Comparison of ENCODE assay signal across 17 cellular contexts in genomic region chr9:3879315-3879714, GRCh38.
A peak's percentile ranks its signal among the peaks of the same experiment; 100 is the strongest.
DNase-seq lines count a peak whose midpoint lies in the region; ATAC-seq and TF ChIP-seq lines count a peak whose summit lies in the region.
"Had no signal": no experiment of that assay in that cellular context is flagged by ENCODE, and none has a peak within 500 bp of the region (broad histone marks: within the 10 kb centered on the region; RNA-seq: fewer than 3 reads in every experiment).

No MANE protein-coding gene starts in this region.

- peak overlapping the region in 2 of 4 donors; percentile 19 to 56 for H3K27ac ChIP-seq in body of pancreas
- H3K27ac ChIP-seq: SJSA1 had no signal

- H3K4me1 Mint-ChIP-seq in WTC11 = peaks cover 17% of the 10 kb centered on the region

- H3K9me3 Mint-ChIP-seq in WTC11 = peaks cover 7% of the 10 kb centered on the region

- no peaks in the 10 kb centered on the region for H3K27me3 ChIP-seq in Loucy (ENCODE audit: insufficient read depth, low read length, poor library complexity, severe bottlenecking)
- no peaks in the 10 kb centered on the region for H3K27me3 ChIP-seq in body of pancreas
- H3K27me3 ChIP-seq: SJSA1 had no signal

- no peak for TF ChIP-seq POLR2A in body of pancreas (IDR thresholded peaks at IDR 0.05)

- no peaks in the 10 kb centered on the region for H3F3A ChIP-seq in Loucy (ENCODE audit: low read depth)

- H3K4me3 Mint-ChIP-seq in WTC11 = no peak overlapping the region
- H3K4me3 Mint-ChIP-seq: activated naive CD8-positive, alpha-beta T cell treated with anti-CD3 and anti-CD28 coated beads, Interleukin-2, amount 50 U/mL, for 24 hours; activated T-cell treated with anti-CD3 and anti-CD28 coated beads, Interleukin-2, amount 50 U/mL, for 72 hours had no signal

- ATAC-seq in body of pancreas (peak; percentile 57), WTC11 (no peak), HG02623 (IDR thresholded peaks at IDR 0.05; ENCODE audit: unreplicated experiment) (no peak)
- ATAC-seq: activated naive CD8-positive, alpha-beta T cell treated with anti-CD3 and anti-CD28 coated beads, Interleukin-2, amount 50 U/mL, for 24 hours; activated T-cell treated with anti-CD3 and anti-CD28 coated beads, Interleukin-2, amount 50 U/mL, for 72 hours; K562 had no signal

- no peaks in the 10 kb centered on the region for H4K20me1 ChIP-seq in Loucy (ENCODE audit: insufficient read depth, low read length, poor library complexity, severe bottlenecking)

- no peak overlapping the region for H3K4me2 ChIP-seq in Loucy (ENCODE audit: low read depth, low read length, poor library complexity, severe bottlenecking)
- H3K4me2 ChIP-seq: smooth muscle cell had no signal

- H3K27me3 Mint-ChIP-seq in WTC11 (ENCODE audit: low read depth) = no peaks in the 10 kb centered on the region
- H3K27me3 Mint-ChIP-seq: activated naive CD8-positive, alpha-beta T cell treated with anti-CD3 and anti-CD28 coated beads, Interleukin-2, amount 50 U/mL, for 24 hours had no signal

- no peak overlapping the region for H3K9ac ChIP-seq in Loucy (ENCODE audit: low read depth, low read length, poor library complexity, severe bottlenecking)

- H3K36me3 ChIP-seq in Loucy (ENCODE audit: insufficient read depth, low read length) = no peaks in the 10 kb centered on the region
- H3K36me3 ChIP-seq in body of pancreas (replicated peaks in 1 of 2; ENCODE audit: insufficient read depth in 1 of 2, low read depth in 2 of 2) = no peaks in the 10 kb centered on the region
- H3K36me3 ChIP-seq: SJSA1 had no signal

- no peaks in the 10 kb centered on the region for H3K36me3 Mint-ChIP-seq in WTC11

- CTCF ChIA-PET in WTC11 (lab: Charles Lee) = interaction anchor here (0.8 kb wide), 1 partner anchor 194 kb away, joined by 3 read pairs; no protein-coding TSS in a partner anchor

- H2AFZ ChIP-seq in Loucy (ENCODE audit: low read length) = 0 out of 2 replicates have a peak overlapping the region, but pooled peaks have one; percentile 2

- peak; percentile 98 for DNase-seq in NCI-H2171 (lab: John Stamatoyannopoulos, UW)
- peak in 3 of 4 donors; percentile 36 to 63 (median 39) for DNase-seq in body of pancreas
- peak; percentile 36 for DNase-seq in skeletal muscle cell (ENCODE audit: low read depth)
- DNase-seq in WTC11 (ENCODE audit: low spot score) = no peak
- no peak for DNase-seq in activated gamma-delta T cell (lab: John Stamatoyannopoulos, UW)
- DNase-seq: activated CD4-positive, CD25-positive, alpha-beta regulatory T cell; activated CD8-positive, alpha-beta memory T cell treated with anti-CD3 and anti-CD28 coated beads for 24 hours; activated naive CD8-positive, alpha-beta T cell treated with anti-CD3 and anti-CD28 coated beads, Interleukin-2, amount 50 U/mL, for 24 hours; activated T-cell treated with anti-CD3 and anti-CD28 coated beads, Interleukin-2, amount 50 U/mL, for 72 hours; dermis blood vessel endothelial cell; NCI-H1048; stimulated activated CD8-positive, alpha-beta memory T cell treated with anti-CD3 and anti-CD28 coated beads, Interleukin-4, amount 100 ng/mL, for 48 hours had no signal

- POLR2A ChIA-PET in WTC11 (lab: Charles Lee) = no interaction called here

- H3K4me3 ChIP-seq in Loucy (ENCODE audit: low read length, poor library complexity, severe bottlenecking) (no peak overlapping the region), body of pancreas (no peak overlapping the region), skeletal muscle cell (ENCODE audit: low read depth, low read length) (no peak overlapping the region)
- H3K4me3 ChIP-seq: K562, SJSA1, smooth muscle cell had no signal

- H3K9me2 ChIP-seq in Loucy (replicated peaks; ENCODE audit: low read depth, low read length) = no peaks in the 10 kb centered on the region

- intact Hi-C loops in body of pancreas (cut with DNase I) = no loop called here

- TF ChIP-seq CTCF in Loucy (conservative IDR thresholded peaks at IDR 0.05; ENCODE audit: low read length) = no peak
- no peak for TF ChIP-seq CTCF in body of pancreas (IDR thresholded peaks at IDR 0.05)
- no peak for TF ChIP-seq CTCF in WTC11 (IDR thresholded peaks at IDR 0.05)

- H3K4me1 ChIP-seq in Loucy (ENCODE audit: insufficient read depth, low read length, poor library complexity, severe bottlenecking) (no peaks in the 10 kb centered on the region), body of pancreas (peaks cover 3% of the 10 kb centered on the region)

- 53 to 64% methylated on average over 9 of the region's 9 CpGs for WGBS in body of pancreas, 2 donors

- H3K79me2 ChIP-seq in Loucy (ENCODE audit: insufficient read depth, low read length) = no peaks in the 10 kb centered on the region

- H3K9me3 ChIP-seq in Loucy (ENCODE audit: insufficient read depth, low read depth, low read length) (no peaks in the 10 kb centered on the region), body of pancreas (no peaks in the 10 kb centered on the region)
- H3K9me3 ChIP-seq: SJSA1 had no signal

- H3K27ac Mint-ChIP-seq in WTC11 = no peak overlapping the region
- H3K27ac Mint-ChIP-seq: activated naive CD8-positive, alpha-beta T cell treated with anti-CD3 and anti-CD28 coated beads, Interleukin-2, amount 50 U/mL, for 24 hours; activated T-cell treated with anti-CD3 and anti-CD28 coated beads, Interleukin-2, amount 50 U/mL, for 72 hours had no signal

TF ChIP-seq in WTC11, 78 proteins besides CTCF, POLR2A, EP300 and RAD21 (continues in another document):
- TF ChIP-seq FOXJ3 (CRISPR knock-in tag; IDR thresholded peaks at IDR 0.05; ENCODE audit: borderline replicate concordance) = no peak
- no peak for TF ChIP-seq NFYB (CRISPR knock-in tag; conservative IDR thresholded peaks at IDR 0.05; ENCODE audit: low read depth)
- no peak for TF ChIP-seq ZNF396 (CRISPR knock-in tag; IDR thresholded peaks at IDR 0.05; ENCODE audit: borderline replicate concordance)
- no peak for TF ChIP-seq ZNF263 (CRISPR knock-in tag; IDR thresholded peaks at IDR 0.05; ENCODE audit: low read depth)
- TF ChIP-seq OVOL2 (CRISPR knock-in tag; IDR thresholded peaks at IDR 0.05; ENCODE audit: borderline replicate concordance) = no peak
- no peak for TF ChIP-seq HMGXB4 (CRISPR knock-in tag; IDR thresholded peaks at IDR 0.05)
- TF ChIP-seq ARID4B (CRISPR knock-in tag; IDR thresholded peaks at IDR 0.05; ENCODE audit: borderline replicate concordance) = no peak
- TF ChIP-seq GRHL2 (CRISPR knock-in tag; IDR thresholded peaks at IDR 0.05; ENCODE audit: insufficient replicate concordance, severe bottlenecking) = no peak
- no peak for TF ChIP-seq TEAD4 (CRISPR knock-in tag; IDR thresholded peaks at IDR 0.05)

Comparison
In these comparisons a context has a peak if more than half of its experiments do, and no peak if none do; other contexts are left out.
1. DNase-seq: peak in NCI-H2171 (single experiment), body of pancreas (3 of 4) and skeletal muscle cell (single experiment); none in WTC11 (single experiment) and activated gamma-delta T cell (single experiment).